36 cellular contexts compared by ENCODE assay signal in the genomic region with DNA sequence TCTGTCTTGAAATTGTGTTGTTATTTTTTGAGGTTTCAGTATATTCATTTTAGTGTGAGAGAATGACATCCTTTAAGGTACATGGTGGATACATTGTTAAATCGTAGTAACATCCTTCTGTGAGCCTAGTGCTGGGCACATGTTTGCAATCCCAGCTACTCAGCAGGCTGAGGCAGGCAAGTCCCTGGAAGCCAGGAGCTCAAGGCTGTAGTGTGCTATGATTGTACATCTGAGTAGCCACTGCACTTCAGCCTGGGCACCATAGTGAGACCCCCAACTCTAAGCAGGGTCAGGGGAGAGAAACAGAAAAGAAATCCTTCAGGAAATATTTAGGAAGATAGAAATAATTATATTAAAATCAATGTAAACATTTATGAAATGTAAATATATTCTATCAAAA.
"Had no signal": no experiment of that assay in that cellular context is flagged by ENCODE, and none has a peak within 500 bp of the region (broad histone marks: within the 10 kb centered on the region; RNA-seq: fewer than 3 reads in every experiment).

No MANE protein-coding gene starts in this region.

- H3K4me1 Mint-ChIP-seq: brain had no signal

- FAIRE-seq: colon had no signal

- H3K27ac ChIP-seq: ascending aorta, breast epithelium, cardiac muscle cell, esophagus muscularis mucosa, foreskin keratinocyte, gastrocnemius medialis, heart left ventricle, WERI-Rb-1 had no signal

- H3K4me1 ChIP-seq: ascending aorta, breast epithelium, esophagus muscularis mucosa, foreskin keratinocyte, gastrocnemius medialis had no signal

- H3K27ac Mint-ChIP-seq: activated CD4-positive, alpha-beta memory T cell treated with anti-CD3 and anti-CD28 coated beads for 36 hours; activated CD4-positive, alpha-beta T cell treated with anti-CD3 and anti-CD28 coated beads for 36 hours; activated CD4-positive, alpha-beta T cell treated with anti-CD3 and anti-CD28 coated beads, Interleukin-2, amount 10 ng/mL, durations not matched to agents 24 days and 14 days; activated CD8-positive, alpha-beta memory T cell treated with anti-CD3 and anti-CD28 coated beads, Interleukin-2, amount 10 ng/mL, durations not matched to agents 7 days and 5 days; activated CD8-positive, alpha-beta T cell treated with anti-CD3 and anti-CD28 coated beads, Interleukin-2, amount 10 ng/mL, durations not matched to agents 7 days and 5 days; activated naive CD4-positive, alpha-beta T cell treated with anti-CD3 and anti-CD28 coated beads for 36 hours; activated naive CD8-positive, alpha-beta T cell treated with anti-CD3 and anti-CD28 coated beads, Interleukin-2, amount 10 ng/mL, durations not matched to agents 7 days and 5 days; activated T-helper 1 cell treated with anti-CD3 and anti-CD28 coated beads, Interleukin-12 subunit alpha, Interleukin-12 subunit beta, Interleukin-2, Interleukin-4 antibody, amounts not matched to agents 30 ng/mL and 10 ng/mL and 1 ng/mL, durations not matched to agents 14 hours and 24 hours and 36 hours; activated T-helper 2 cell treated with anti-CD3 and anti-CD28 coated beads, Interferon-gamma antibody, Interleukin-2, Interleukin-4, amounts not matched to agents 10 μg/mL and 5 μg/mL and 100 μg/mL, durations not matched to agents 14 hours and 24 hours and 36 hours; brain; T-helper 17 cell; T-helper 2 cell treated with Interferon-gamma antibody and Interleukin-4, amounts not matched to agents 5 μg/mL and 100 μg/mL, for 36 hours had no signal

- H3K27me3 Mint-ChIP-seq: activated CD4-positive, alpha-beta memory T cell treated with anti-CD3 and anti-CD28 coated beads for 36 hours; activated CD4-positive, alpha-beta T cell treated with anti-CD3 and anti-CD28 coated beads for 36 hours; activated CD4-positive, alpha-beta T cell treated with anti-CD3 and anti-CD28 coated beads, Interleukin-2, amount 10 ng/mL, durations not matched to agents 24 days and 14 days; activated CD8-positive, alpha-beta memory T cell treated with anti-CD3 and anti-CD28 coated beads, Interleukin-2, amount 10 ng/mL, durations not matched to agents 7 days and 5 days; activated naive CD8-positive, alpha-beta T cell treated with anti-CD3 and anti-CD28 coated beads, Interleukin-2, amount 10 ng/mL, durations not matched to agents 7 days and 5 days; brain; central memory CD8-positive, alpha-beta T cell; effector memory CD8-positive, alpha-beta T cell; T-helper 17 cell had no signal

- H3K9me3 Mint-ChIP-seq: activated naive CD4-positive, alpha-beta T cell treated with anti-CD3 and anti-CD28 coated beads for 36 hours; central memory CD8-positive, alpha-beta T cell; effector memory CD8-positive, alpha-beta T cell had no signal

- H3K9me3 ChIP-seq: ascending aorta, breast epithelium, esophagus muscularis mucosa, gastrocnemius medialis had no signal

- H3K27me3 ChIP-seq: ascending aorta, breast epithelium, cardiac muscle cell, esophagus muscularis mucosa, foreskin keratinocyte, gastrocnemius medialis, heart left ventricle had no signal

- H3K4me3 ChIP-seq: ascending aorta, breast epithelium, cardiac muscle cell, esophagus muscularis mucosa, gastrocnemius medialis, heart left ventricle had no signal

- ATAC-seq: activated CD4-positive, alpha-beta T cell treated with anti-CD3 and anti-CD28 coated beads for 36 hours; activated CD8-positive, alpha-beta memory T cell treated with anti-CD3 and anti-CD28 coated beads, Interleukin-2, amount 10 ng/mL, durations not matched to agents 7 days and 5 days; activated CD8-positive, alpha-beta T cell treated with anti-CD3 and anti-CD28 coated beads, Interleukin-2, amount 10 ng/mL, durations not matched to agents 7 days and 5 days; activated naive CD4-positive, alpha-beta T cell treated with anti-CD3 and anti-CD28 coated beads, Interleukin-2, amount 50 U/mL, for 72 hours; effector memory CD8-positive, alpha-beta T cell; foreskin keratinocyte; gastrocnemius medialis; heart left ventricle; T-helper 17 cell had no signal

- H3K36me3 ChIP-seq: breast epithelium, cardiac muscle cell, esophagus muscularis mucosa, gastrocnemius medialis, WERI-Rb-1 had no signal

- DNase-seq: activated CD4-positive, alpha-beta memory T cell treated with anti-CD3 and anti-CD28 coated beads for 36 hours; activated CD4-positive, alpha-beta T cell treated with anti-CD3 and anti-CD28 coated beads for 36 hours; activated CD4-positive, alpha-beta T cell treated with anti-CD3 and anti-CD28 coated beads, Interleukin-2, amount 10 ng/mL, durations not matched to agents 24 days and 14 days; activated CD4-positive, CD25-positive, alpha-beta regulatory T cell; activated CD4-positive, CD25-positive, alpha-beta regulatory T cell treated with anti-CD3 and anti-CD28 coated beads, Interleukin-2, amount 50 U/mL, for 72 hours; activated CD8-positive, alpha-beta memory T cell treated with anti-CD3 and anti-CD28 coated beads, Interleukin-2, amount 10 ng/mL, durations not matched to agents 7 days and 5 days; activated CD8-positive, alpha-beta memory T cell treated with anti-CD3 and anti-CD28 coated beads, Interleukin-2, amount 50 U/mL, for 4 hours; activated CD8-positive, alpha-beta T cell treated with anti-CD3 and anti-CD28 coated beads, Interleukin-2, amount 10 ng/mL, durations not matched to agents 7 days and 5 days; activated effector memory CD4-positive, alpha-beta T cell treated with anti-CD3 and anti-CD28 coated beads, Interleukin-2, amount 50 U/mL, for 16 hours; activated naive CD4-positive, alpha-beta T cell treated with anti-CD3 and anti-CD28 coated beads for 36 hours; activated naive CD8-positive, alpha-beta T cell treated with anti-CD3 and anti-CD28 coated beads, Interleukin-2, amount 10 ng/mL, durations not matched to agents 7 days and 5 days; activated T-cell treated with anti-CD3 and anti-CD28 coated beads, Interleukin-2, amount 50 U/mL, for 1 hour; activated T-cell treated with anti-CD3 and anti-CD28 coated beads, Interleukin-2, amount 50 U/mL, for 48 hours; cortex of kidney; dermis blood vessel endothelial cell; effector CD4-positive, alpha-beta T cell; effector memory CD8-positive, alpha-beta T cell; erythroblast; foreskin keratinocyte; gastrocnemius medialis; glutamatergic neuron; heart left ventricle; T-helper 17 cell; T1000; WERI-Rb-1 had no signal

- H3K4me3 Mint-ChIP-seq: activated CD4-positive, alpha-beta memory T cell treated with anti-CD3 and anti-CD28 coated beads for 36 hours; activated CD4-positive, alpha-beta T cell treated with anti-CD3 and anti-CD28 coated beads for 36 hours; activated CD4-positive, alpha-beta T cell treated with anti-CD3 and anti-CD28 coated beads, Interleukin-2, amount 10 ng/mL, durations not matched to agents 24 days and 14 days; activated CD8-positive, alpha-beta memory T cell treated with anti-CD3 and anti-CD28 coated beads, Interleukin-2, amount 10 ng/mL, durations not matched to agents 7 days and 5 days; activated CD8-positive, alpha-beta T cell treated with anti-CD3 and anti-CD28 coated beads, Interleukin-2, amount 10 ng/mL, durations not matched to agents 7 days and 5 days; activated naive CD4-positive, alpha-beta T cell treated with anti-CD3 and anti-CD28 coated beads for 36 hours; activated naive CD8-positive, alpha-beta T cell treated with anti-CD3 and anti-CD28 coated beads, Interleukin-2, amount 10 ng/mL, durations not matched to agents 7 days and 5 days; activated T-helper 1 cell treated with anti-CD3 and anti-CD28 coated beads, Interleukin-12 subunit alpha, Interleukin-12 subunit beta, Interleukin-2, Interleukin-4 antibody, amounts not matched to agents 30 ng/mL and 10 ng/mL and 1 ng/mL, durations not matched to agents 14 hours and 24 hours and 36 hours; brain; central memory CD8-positive, alpha-beta T cell; effector memory CD8-positive, alpha-beta T cell; T-helper 17 cell; T-helper 2 cell treated with Interferon-gamma antibody and Interleukin-4, amounts not matched to agents 5 μg/mL and 100 μg/mL, for 36 hours had no signal
